In the genomic region with DNA sequence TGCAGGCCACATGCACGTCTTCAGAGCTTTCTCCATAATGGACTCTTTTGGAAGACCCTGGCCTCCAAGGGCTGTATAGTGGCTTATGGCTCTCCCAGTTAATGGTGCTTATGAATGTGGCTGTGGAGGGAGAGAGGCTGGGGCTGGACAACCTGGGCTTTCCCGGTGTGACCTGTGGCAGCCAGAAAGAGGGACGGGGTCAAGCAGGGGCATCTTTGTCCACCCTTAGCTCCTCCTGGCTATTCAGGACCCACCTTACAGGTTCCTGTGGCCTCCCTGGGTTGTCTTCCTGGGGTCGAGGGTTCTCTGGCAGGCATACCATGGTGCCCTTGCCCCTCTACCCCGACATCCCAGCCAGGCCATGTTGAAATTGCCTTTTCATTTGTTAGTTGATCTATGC, we compare ENCODE assay signal across 14 cellular contexts.
DNase-seq lines count a peak whose midpoint lies in the region; FAIRE-seq and TF ChIP-seq lines count a peak whose summit lies in the region.
"Had no signal": no experiment of that assay in that cellular context is flagged by ENCODE, and none has a peak within 500 bp of the region (broad histone marks: within the 10 kb centered on the region; RNA-seq: fewer than 3 reads in every experiment).

No MANE protein-coding gene starts in this region.

- H3K18ac ChIP-seq in H1 (ENCODE audit: extremely low read depth, low read length) = no peak overlapping the region

- H3K4me2 ChIP-seq in OCI-LY1 (ENCODE audit: low read length) = no peak overlapping the region
- H3K4me2 ChIP-seq in H1 (ENCODE audit: insufficient read depth in 1 of 2, low read depth in 2 of 2, low read length in 2 of 2) = no peak overlapping the region
- no peak overlapping the region for H3K4me2 ChIP-seq in OCI-LY7 (ENCODE audit: low read length)
- H3K4me2 ChIP-seq: A549 had no signal

- no peaks in the 10 kb centered on the region for H3K9me3 ChIP-seq in AG04450 (ENCODE audit: control insufficient read depth, insufficient read depth, low read length)
- H3K9me3 ChIP-seq in OCI-LY1 (ENCODE audit: low read length) = no peaks in the 10 kb centered on the region
- no peaks in the 10 kb centered on the region for H3K9me3 ChIP-seq in H1 (ENCODE audit: insufficient read depth in 2 of 2, low read depth in 1 of 2, low read length in 1 of 2)
- H3K9me3 ChIP-seq in prostate gland = no peaks in the 10 kb centered on the region
- no peaks in the 10 kb centered on the region for H3K9me3 ChIP-seq in OCI-LY7 (ENCODE audit: low read length)
- H3K9me3 ChIP-seq: A549 had no signal

- H3K23me2 ChIP-seq in H1 (ENCODE audit: low read depth, low read length) = no peaks in the 10 kb centered on the region

- TF ChIP-seq POLR2A in H1 (IDR thresholded peaks at IDR 0.05; ENCODE audit: control extremely low read depth in 1 of 2, low read depth in 2 of 2, low read length in 2 of 2) = no peak
- TF ChIP-seq POLR2A in prostate gland (IDR thresholded peaks at IDR 0.05) = no peak

- no peak for TF ChIP-seq CTCF in AG04450 (IDR thresholded peaks at IDR 0.05; ENCODE audit: low read depth, low read length)
- no peak for TF ChIP-seq CTCF in OCI-LY1 (IDR thresholded peaks at IDR 0.05; ENCODE audit: low read length)
- TF ChIP-seq CTCF in H1 (IDR thresholded peaks at IDR 0.05; ENCODE audit: control extremely low read depth in 1 of 3, insufficient read depth in 1 of 3, low read depth in 1 of 3, low read length in 3 of 3) = no peak
- TF ChIP-seq CTCF in prostate gland (IDR thresholded peaks at IDR 0.05) = no peak
- no peak for TF ChIP-seq CTCF in OCI-LY7 (conservative IDR thresholded peaks at IDR 0.05; ENCODE audit: low read length)

- no peak overlapping the region for H3K23ac ChIP-seq in H1 (ENCODE audit: insufficient read length)

- H3K36me3 ChIP-seq in OCI-LY1 (ENCODE audit: insufficient read depth, low read length) = no peaks in the 10 kb centered on the region
- no peaks in the 10 kb centered on the region; a peak in 1 of 8 replicates for H3K36me3 ChIP-seq in H1 (ENCODE audit: control insufficient read depth in 2 of 4, insufficient read depth in 4 of 4, low read length in 3 of 4)
- H3K36me3 ChIP-seq in prostate gland = no peaks in the 10 kb centered on the region
- H3K36me3 ChIP-seq in OCI-LY7 (ENCODE audit: insufficient read depth, low read length) = peaks cover 8% of the 10 kb centered on the region; the same call in 1 of the 2 replicates

- H3F3A ChIP-seq in OCI-LY1 (ENCODE audit: insufficient read depth, low read length) = peaks cover 14% of the 10 kb centered on the region

- BruUV-seq in OCI-LY7 (replicated peaks; lab: Mats Ljungman, UMichigan) = no TSS peak

- no peak overlapping the region for H3K56ac ChIP-seq in H1 (replicated peaks; ENCODE audit: insufficient read length, low read depth, low read length)

- H4K8ac ChIP-seq in H1 (ENCODE audit: extremely low read depth, insufficient read depth, low read length) = no peak overlapping the region

- H2AFZ ChIP-seq in OCI-LY1 (ENCODE audit: low read length) = no peak overlapping the region
- H2AFZ ChIP-seq in H1 (ENCODE audit: low read length) = no peak overlapping the region
- no peak overlapping the region for H2AFZ ChIP-seq in OCI-LY7 (ENCODE audit: low read length)

- peaks cover 10% of the 10 kb centered on the region; the same call in 1 of the 2 replicates for H3K79me1 ChIP-seq in H1 (ENCODE audit: low read depth, low read length)

- H3K79me2 ChIP-seq in OCI-LY1 (ENCODE audit: insufficient read depth, low read length) (0 out of 2 replicates have a peak, but pooled peaks cover 7% of the 10 kb centered on the region), H1 (ENCODE audit: control insufficient read depth in 1 of 2, insufficient read depth in 2 of 2, low read length in 2 of 2) (peaks cover 0 to 51% of the 10 kb centered on the region in 2 experiments; a peak in 2 of 4 replicates), OCI-LY7 (ENCODE audit: insufficient read depth, low read depth, low read length) (peaks cover 41% of the 10 kb centered on the region)

- H2AK5ac ChIP-seq in H1 (ENCODE audit: low read depth, low read length) = no peak overlapping the region

- no peak overlapping the region for H2BK120ac ChIP-seq in H1 (replicated peaks; ENCODE audit: low read depth, low read length)

- POLR2A ChIA-PET in AG04450 (lab: Yijun Ruan, JAX) = no interaction called here
- POLR2A ChIA-PET in H1 (lab: Charles Lee; ENCODE audit: partially characterized antibody) = interaction anchor here (1.8 kb wide), 1 partner anchor 14 kb away, joined by 7 read pairs; no protein-coding TSS in a partner anchor
- POLR2A ChIA-PET in OCI-LY7 (lab: Charles Lee) = no interaction called here

- no peak overlapping the region for H3K4ac ChIP-seq in H1 (replicated peaks; ENCODE audit: insufficient read length, low read depth, low read length)

- no peak for TF ChIP-seq EP300 in H1 (IDR thresholded peaks at IDR 0.05; ENCODE audit: borderline replicate concordance in 1 of 2, low read depth in 2 of 2, low read length in 2 of 2)

- H3K9ac ChIP-seq in OCI-LY1 (ENCODE audit: low read length) (no peak overlapping the region; the same call in 1 of the 2 replicates), H1 (replicated peaks in 1 of 4; ENCODE audit: extremely low read depth in 1 of 4, low read depth in 3 of 4, low read length in 3 of 4) (no peak overlapping the region)

- no peak for FAIRE-seq in H1 (lab: Jason Lieb, UNC)
- FAIRE-seq in GM19239 (lab: Jason Lieb, UNC) = no peak
- FAIRE-seq: A549, GM12878, GM18507 had no signal

- DNase-seq in AG04450 (ENCODE audit: low read depth, low spot score) = no peak
- no peak for DNase-seq in H1 (ENCODE audit: low read depth in 1 of 2, low spot score in 2 of 2)
- DNase-seq in prostate gland (ENCODE audit: low spot score) = no peak
- no peak for DNase-seq in NCI-H1694 treated with DMSO at 0.1 percent for 48 hours (lab: John Stamatoyannopoulos, UW)
- no peak for DNase-seq in NCI-H146 treated with DMSO at 0.1 percent for 48 hours (lab: John Stamatoyannopoulos, UW; ENCODE audit: unreplicated experiment)
- DNase-seq in OCI-LY7 (ENCODE audit: low spot score) = no peak
- no peak for DNase-seq in GM19239 (ENCODE audit: insufficient read length, low spot score)
- DNase-seq: CD4-positive, CD25-positive, alpha-beta regulatory T cell; DMS79; NCI-H1694 had no signal

- no peak for TF ChIP-seq RAD21 in H1 (IDR thresholded peaks at IDR 0.05 in 1 of 2, conservative IDR thresholded peaks at IDR 0.05 in 1 of 2; ENCODE audit: low read depth in 2 of 2, low read length in 2 of 2)

- H4K91ac ChIP-seq in H1 (replicated peaks; ENCODE audit: insufficient read length, low read length) = no peak overlapping the region

- H3K14ac ChIP-seq in H1 (ENCODE audit: insufficient read length) = no peak overlapping the region

- intact Hi-C loops in prostate gland (cut with DNase I) = no loop called here
- intact Hi-C loops in OCI-LY7 (cut with micrococcal nuclease; ENCODE audit: unreplicated experiment) = no loop called here

- H3K4me3 ChIP-seq in AG04450 (ENCODE audit: low read depth, low read length) = no peak overlapping the region
- no peak overlapping the region for H3K4me3 ChIP-seq in OCI-LY1 (ENCODE audit: low read depth, low read length, poor library complexity, severe bottlenecking)
- H3K4me3 ChIP-seq in H1 (ENCODE audit: extremely low read depth in 1 of 4, insufficient read depth in 2 of 4, low read depth in 3 of 4, low read length in 4 of 4) = no peak overlapping the region
- no peak overlapping the region for H3K4me3 ChIP-seq in prostate gland
- no peak overlapping the region for H3K4me3 ChIP-seq in OCI-LY7 (ENCODE audit: low read depth, low read length, poor library complexity, severe bottlenecking)
- H3K4me3 ChIP-seq: A549, GM12878 had no signal

- 83% methylated on average over 5 of the region's 5 CpGs; no CpG with 5 or more reads in 1 of the 2 experiments for WGBS in H1 (ENCODE audit: extremely low coverage in 1 of 2, insufficient coverage in 1 of 2, insufficient read length in 1 of 2, insufficient replicate concordance in 2 of 2, low coverage in 1 of 2, low lambda C conversion rate in 2 of 2, missing lambda C conversion rate in 1 of 2), 2 experiments
- 95% methylated on average over 5 of the region's 5 CpGs for WGBS in prostate gland

- 0 out of 2 replicates have a peak overlapping the region, but pooled peaks have one; percentile 7 for H2BK5ac ChIP-seq in H1 (ENCODE audit: low read depth, low read length)

- H3K27me3 ChIP-seq in AG04450 (ENCODE audit: control insufficient read depth, insufficient read depth, low read length) = no peaks in the 10 kb centered on the region
- no peaks in the 10 kb centered on the region for H3K27me3 ChIP-seq in OCI-LY1 (ENCODE audit: insufficient read depth, low read length)
- H3K27me3 ChIP-seq in H1 (replicated peaks in 1 of 4; ENCODE audit: control insufficient read depth in 3 of 4, extremely low read depth in 1 of 4, insufficient read depth in 3 of 4, low read length in 3 of 4) = no peaks in the 10 kb centered on the region
- no peaks in the 10 kb centered on the region for H3K27me3 ChIP-seq in prostate gland (replicated peaks; ENCODE audit: insufficient read depth)

- peak overlapping the region; percentile 89 for H3K27ac ChIP-seq in AG04450 (ENCODE audit: low read depth, low read length)
- peak overlapping the region; percentile 97 for H3K27ac ChIP-seq in OCI-LY1 (ENCODE audit: low read depth, low read length, poor library complexity, severe bottlenecking)
- H3K27ac ChIP-seq in H1 (ENCODE audit: low read depth, low read length) = no peak overlapping the region
- H3K27ac ChIP-seq in prostate gland = peak overlapping the region; percentile 65 to 75
- no peak overlapping the region for H3K27ac ChIP-seq in OCI-LY7 (ENCODE audit: low read depth, low read length, poor library complexity, severe bottlenecking)
- H3K27ac ChIP-seq: A549 had no signal

- H3K9me2 ChIP-seq in OCI-LY1 (ENCODE audit: low read depth, low read length) = no peaks in the 10 kb centered on the region
- H3K9me2 ChIP-seq in OCI-LY7 (ENCODE audit: insufficient read depth, low read length) = no peaks in the 10 kb centered on the region

- peaks cover 98% of the 10 kb centered on the region for H3K4me1 ChIP-seq in OCI-LY1 (ENCODE audit: insufficient read depth, low read length, severe bottlenecking)
- H3K4me1 ChIP-seq in H1 (replicated peaks in 1 of 4; ENCODE audit: control insufficient read depth in 3 of 4, insufficient read depth in 4 of 4, low read length in 3 of 4) = peaks cover 4 to 22% (median 12%) of the 10 kb centered on the region in 4 experiments
- H3K4me1 ChIP-seq in prostate gland (replicated peaks) = peaks cover 17% of the 10 kb centered on the region
- H3K4me1 ChIP-seq in OCI-LY7 (ENCODE audit: insufficient read depth, low read length, poor library complexity, severe bottlenecking) = peaks cover 90% of the 10 kb centered on the region

- CTCF ChIA-PET in AG04450 (lab: Charles Lee) = no interaction called here
- CTCF ChIA-PET in H1 (lab: Charles Lee; ENCODE audit: partially characterized antibody) = interaction anchor here (0.7 to 17.8 kb wide), 4 partner anchors 18 to 80 kb away, joined by 3 to 259 read pairs (median 4); a partner anchor contains a TSS
- CTCF ChIA-PET in OCI-LY7 (lab: Charles Lee; ENCODE audit: unreplicated experiment) = no interaction called here

- no peak overlapping the region for H2BK20ac ChIP-seq in H1 (ENCODE audit: low read length)

- no peak overlapping the region for H4K5ac ChIP-seq in H1 (ENCODE audit: insufficient read length, low read depth, low read length)

- no peak overlapping the region for H2BK12ac ChIP-seq in H1 (ENCODE audit: low read depth, low read length)

- H2BK15ac ChIP-seq in H1 (ENCODE audit: low read length) = no peak overlapping the region

- no peaks in the 10 kb centered on the region for H4K20me1 ChIP-seq in OCI-LY1 (ENCODE audit: insufficient read depth, low read length)
- peaks cover 2 to 8% of the 10 kb centered on the region in 2 experiments for H4K20me1 ChIP-seq in H1 (replicated peaks in 1 of 2; ENCODE audit: control insufficient read depth in 1 of 2, insufficient read depth in 2 of 2, low read length in 2 of 2)
- H4K20me1 ChIP-seq in OCI-LY7 (ENCODE audit: insufficient read depth, low read length) = no peaks in the 10 kb centered on the region

Comparison
In these comparisons a context has a peak if more than half of its experiments do, and no peak if none do; other contexts are left out.
1. H3K27ac ChIP-seq: peak in AG04450 (single experiment), OCI-LY1 (single experiment) and prostate gland (2 of 2); none in H1 (single experiment) and OCI-LY7 (single experiment).